18 cellular contexts compared by ENCODE assay signal in genomic region chr1:246695666-246696065, GRCh38. TPM values are rescaled to one million over a fixed set of nuclear protein-coding genes. Genes with fewer than 3 reads are reported as not detected.
DNase-seq lines count a peak whose midpoint lies in the region; ATAC-seq and TF ChIP-seq lines count a peak whose summit lies in the region.
"Had no signal": no experiment of that assay in that cellular context is flagged by ENCODE, and none has a peak within 500 bp of the region (broad histone marks: within the 10 kb centered on the region; RNA-seq: fewer than 3 reads in every experiment).

No MANE protein-coding gene starts in this region.

- ATAC-seq in Right ventricle myocardium inferior (no peak), HG03139 (IDR thresholded peaks at IDR 0.05; ENCODE audit: unreplicated experiment) (no peak)

- peaks cover 19% of the 10 kb centered on the region for H3K4me1 Mint-ChIP-seq in chondrocyte (ENCODE audit: low read depth)

- H2AFZ ChIP-seq in SU-DHL-6 (ENCODE audit: low read depth, low read length, severe bottlenecking): peak overlapping the region; percentile 64

- H3K4me1 ChIP-seq in left ventricle myocardium inferior: peaks cover 21% of the 10 kb centered on the region

- no peaks in the 10 kb centered on the region for H4K20me1 ChIP-seq in SU-DHL-6 (ENCODE audit: low read depth, low read length)
- H4K20me1 ChIP-seq: BLaER1 had no signal

- H3K4me3 Mint-ChIP-seq in chondrocyte (ENCODE audit: unreplicated experiment): no peak overlapping the region
- H3K4me3 Mint-ChIP-seq: B cell; CD4-positive, CD25-positive, alpha-beta regulatory T cell; CD8-positive, alpha-beta T cell; HFFc6 had no signal

- H3K36me3 Mint-ChIP-seq in chondrocyte (ENCODE audit: low read depth): peaks cover 3% of the 10 kb centered on the region
- H3K36me3 Mint-ChIP-seq: CD4-positive, CD25-positive, alpha-beta regulatory T cell; CD8-positive, alpha-beta T cell had no signal

- H3K27me3 Mint-ChIP-seq in chondrocyte (ENCODE audit: low read depth): no peaks in the 10 kb centered on the region
- H3K27me3 Mint-ChIP-seq: B cell; CD4-positive, CD25-positive, alpha-beta regulatory T cell had no signal

- H3K27me3 ChIP-seq in left ventricle myocardium inferior (ENCODE audit: low read depth) (no peaks in the 10 kb centered on the region), SU-DHL-6 (ENCODE audit: low read length) (no peaks in the 10 kb centered on the region)
- H3K27me3 ChIP-seq: BLaER1 had no signal

- no peak overlapping the region for H3K9ac ChIP-seq in SU-DHL-6 (ENCODE audit: low read length)
- H3K9ac ChIP-seq: BLaER1 had no signal

- no peak overlapping the region for H3K4me3 ChIP-seq in left ventricle myocardium inferior
- H3K4me3 ChIP-seq in SU-DHL-6 (ENCODE audit: insufficient read depth, low read length, poor library complexity, severe bottlenecking): no peak overlapping the region
- H3K4me3 ChIP-seq: BLaER1, HAP-1 had no signal

- H3K4me2 ChIP-seq in SU-DHL-6 (ENCODE audit: low read depth, low read length, poor library complexity, severe bottlenecking): no peak overlapping the region

- no peaks in the 10 kb centered on the region for H3K9me2 ChIP-seq in SU-DHL-6 (replicated peaks; ENCODE audit: insufficient read depth, low read length)

- H3K9me3 ChIP-seq in left ventricle myocardium inferior (replicated peaks) (peaks cover 22% of the 10 kb centered on the region), SU-DHL-6 (ENCODE audit: insufficient read depth, low read length) (no peaks in the 10 kb centered on the region)

- H3K36me3 ChIP-seq in left ventricle myocardium inferior: no peaks in the 10 kb centered on the region
- H3K36me3 ChIP-seq in SU-DHL-6 (ENCODE audit: low read length): no peaks in the 10 kb centered on the region
- H3K36me3 ChIP-seq: BLaER1, HAP-1 had no signal

- no peaks in the 10 kb centered on the region for H3K79me2 ChIP-seq in SU-DHL-6 (ENCODE audit: insufficient read depth, low read length)

- no peaks in the 10 kb centered on the region for H3F3A ChIP-seq in SU-DHL-6 (ENCODE audit: insufficient read depth)

- H3K27ac ChIP-seq in left ventricle myocardium inferior (replicated peaks) (peak overlapping the region; percentile 46), SU-DHL-6 (ENCODE audit: low read depth, low read length) (no peak overlapping the region)
- H3K27ac ChIP-seq: 22Rv1, BLaER1, C4-2B had no signal

- H3K9me3 Mint-ChIP-seq in chondrocyte (ENCODE audit: low read depth): peaks cover 13% of the 10 kb centered on the region

- intact Hi-C loops in left ventricle myocardium inferior (cut with micrococcal nuclease) (loop anchor here (10.0 kb wide), 1 partner anchor 51 kb away; no protein-coding TSS in a partner anchor), Right ventricle myocardium inferior (cut with DNase I) (no loop called here)

- H3K27ac Mint-ChIP-seq in chondrocyte (ENCODE audit: unreplicated experiment): no peak overlapping the region
- H3K27ac Mint-ChIP-seq: CD4-positive, CD25-positive, alpha-beta regulatory T cell; CD8-positive, alpha-beta T cell had no signal

- no peak for DNase-seq in left ventricle myocardium inferior
- no peak for DNase-seq in Right ventricle myocardium inferior (ENCODE audit: missing footprints)
- DNase-seq in dedifferentiated amniotic fluid mesenchymal stem cell (ENCODE audit: extremely low spot score): peak; percentile 4
- DNase-seq in COR-L47 (lab: John Stamatoyannopoulos, UW): no peak
- DNase-seq in chondrocyte (ENCODE audit: low spot score): no peak
- DNase-seq: DMS79 treated with DMSO at 0.1 percent for 48 hours, GF-D8, GOT3 had no signal

- TF ChIP-seq CTCF in left ventricle myocardium inferior (IDR thresholded peaks at IDR 0.05; ENCODE audit: borderline replicate concordance) (no peak), SU-DHL-6 (IDR thresholded peaks at IDR 0.05; ENCODE audit: insufficient read depth, low read length, poor library complexity, severe bottlenecking) (no peak), chondrocyte (IDR thresholded peaks at IDR 0.05) (no peak)

RNA-seq across cellular contexts. Expression of gene SCCPDH, which starts 28.5 kb away (rescaled TPM):
- total RNA-seq in left ventricle myocardium inferior (29.4 TPM), Right ventricle myocardium inferior (31.2 TPM), chondrocyte (33.5 to 39.4 TPM (median 33.5 TPM) in 3 replicates)
